Comparison of ENCODE assay signal across 9 cellular contexts in genomic region chr3:141367038-141367730, GRCh38. TPM values are rescaled to one million over a fixed set of nuclear protein-coding genes. Genes with fewer than 3 reads are reported as not detected.
A peak's percentile ranks its signal among the peaks of the same experiment; 100 is the strongest.
DNase-seq lines count a peak whose midpoint lies in the region; ATAC-seq, FAIRE-seq and TF ChIP-seq lines count a peak whose summit lies in the region.
"Had no signal": no experiment of that assay in that cellular context is flagged by ENCODE, and none has a peak within 500 bp of the region (broad histone marks: within the 10 kb centered on the region; RNA-seq: fewer than 3 reads in every experiment).

No MANE protein-coding gene starts in this region.

- H3K27ac ChIP-seq in brain microvascular endothelial cell, result peak overlapping the region; percentile 100
- peak overlapping the region; percentile 96 to 99 for H3K27ac ChIP-seq in lung (ENCODE audit: low read depth in 1 of 2, low read length in 1 of 2)
- peak overlapping the region; percentile 92 to 96 (median 94) for H3K27ac ChIP-seq in upper lobe of left lung

- ATAC-seq in lung (ENCODE audit: insufficient read depth, low FRiP score) (no peak), upper lobe of left lung (ENCODE audit: low FRiP score in 2 of 2) (peak in 1 of 2 donors; percentile 49)

- H3K4me3 ChIP-seq in brain microvascular endothelial cell (ENCODE audit: low read depth, low read length) (no peak overlapping the region), lung (no peak overlapping the region), upper lobe of left lung (no peak overlapping the region)
- H3K4me3 ChIP-seq: BLaER1 had no signal

- H3K9me3 ChIP-seq in lung (ENCODE audit: control insufficient read depth in 2 of 2, insufficient read depth in 1 of 2, low read length in 1 of 2) (no peaks in the 10 kb centered on the region), upper lobe of left lung (no peaks in the 10 kb centered on the region)
- H3K9me3 ChIP-seq: BLaER1 had no signal

- POLR2A ChIA-PET in activated CD4-positive, alpha-beta memory T cell treated with anti-CD3 and anti-CD28 coated beads for 36 hours (lab: Charles Lee), result no interaction called here
- POLR2A ChIA-PET in activated CD4-positive, alpha-beta memory T cell treated with anti-CD3 and anti-CD28 coated beads, Interleukin-2, amount 10 ng/mL, durations not matched to agents 7 days and 5 days (lab: Charles Lee), result interaction anchor here (1.1 to 1.7 kb wide), 4 partner anchors 12 to 75 kb away, joined by 3 to 5 read pairs (median 4); no protein-coding TSS in a partner anchor

- H3K4me1 ChIP-seq in lung (ENCODE audit: control insufficient read depth in 2 of 2, insufficient read depth in 2 of 2, low read length in 2 of 2), result peaks cover 15 to 22% of the 10 kb centered on the region in 2 donors
- peaks cover 30 to 46% (median 38%) of the 10 kb centered on the region in 4 donors for H3K4me1 ChIP-seq in upper lobe of left lung

- peaks cover 2% of the 10 kb centered on the region for H3K9me3 Mint-ChIP-seq in activated CD4-positive, alpha-beta memory T cell treated with anti-CD3 and anti-CD28 coated beads for 36 hours
- peaks cover 2% of the 10 kb centered on the region for H3K9me3 Mint-ChIP-seq in activated CD4-positive, alpha-beta memory T cell treated with anti-CD3 and anti-CD28 coated beads, Interleukin-2, amount 10 ng/mL, durations not matched to agents 7 days and 5 days

- TF ChIP-seq EP300 in upper lobe of left lung (IDR thresholded peaks at IDR 0.05), result no peak

- intact Hi-C loops in activated CD4-positive, alpha-beta memory T cell treated with anti-CD3 and anti-CD28 coated beads for 36 hours (cut with micrococcal nuclease), result no loop called here

- no peak overlapping the region for H3K4me3 Mint-ChIP-seq in activated CD4-positive, alpha-beta memory T cell treated with anti-CD3 and anti-CD28 coated beads for 36 hours
- no peak overlapping the region for H3K4me3 Mint-ChIP-seq in activated CD4-positive, alpha-beta memory T cell treated with anti-CD3 and anti-CD28 coated beads, Interleukin-2, amount 10 ng/mL, durations not matched to agents 7 days and 5 days

- TF ChIP-seq CTCF in brain microvascular endothelial cell (IDR thresholded peaks at IDR 0.05; ENCODE audit: low read depth, low read length, missing control alignments) (no peak), lung (IDR thresholded peaks at IDR 0.05; ENCODE audit: control extremely low read depth, extremely low read depth) (no peak), upper lobe of left lung (IDR thresholded peaks at IDR 0.05) (no peak)

- CTCF ChIA-PET in activated CD4-positive, alpha-beta memory T cell treated with anti-CD3 and anti-CD28 coated beads for 36 hours (lab: Charles Lee), result interaction anchor here (0.9 to 3.1 kb wide), 6 partner anchors 63 to 93 kb away, joined by 3 to 17 read pairs (median 4); no protein-coding TSS in a partner anchor
- CTCF ChIA-PET in activated CD4-positive, alpha-beta memory T cell treated with anti-CD3 and anti-CD28 coated beads, Interleukin-2, amount 10 ng/mL, durations not matched to agents 7 days and 5 days (lab: Charles Lee), result interaction anchor here (0.9 to 1.2 kb wide), 4 partner anchors 75 to 88 kb away, joined by 3 to 5 read pairs (median 3); no protein-coding TSS in a partner anchor

- H3K27me3 Mint-ChIP-seq in activated CD4-positive, alpha-beta memory T cell treated with anti-CD3 and anti-CD28 coated beads for 36 hours, result peaks cover 1% of the 10 kb centered on the region
- peaks cover 3% of the 10 kb centered on the region for H3K27me3 Mint-ChIP-seq in activated CD4-positive, alpha-beta memory T cell treated with anti-CD3 and anti-CD28 coated beads, Interleukin-2, amount 10 ng/mL, durations not matched to agents 7 days and 5 days

- no peaks in the 10 kb centered on the region for H3K36me3 Mint-ChIP-seq in activated CD4-positive, alpha-beta memory T cell treated with anti-CD3 and anti-CD28 coated beads for 36 hours
- H3K36me3 Mint-ChIP-seq in activated CD4-positive, alpha-beta memory T cell treated with anti-CD3 and anti-CD28 coated beads, Interleukin-2, amount 10 ng/mL, durations not matched to agents 7 days and 5 days (ENCODE audit: low read depth), result peaks cover 2% of the 10 kb centered on the region

- H3K27ac Mint-ChIP-seq in activated CD4-positive, alpha-beta memory T cell treated with anti-CD3 and anti-CD28 coated beads for 36 hours, result peak overlapping the region; percentile 29
- no peak overlapping the region for H3K27ac Mint-ChIP-seq in activated CD4-positive, alpha-beta memory T cell treated with anti-CD3 and anti-CD28 coated beads, Interleukin-2, amount 10 ng/mL, durations not matched to agents 7 days and 5 days

- no peak for FAIRE-seq in frontal cortex (lab: Jason Lieb, UNC)

- no peak for DNase-seq in activated CD4-positive, alpha-beta memory T cell treated with anti-CD3 and anti-CD28 coated beads for 36 hours
- DNase-seq in activated CD4-positive, alpha-beta memory T cell treated with anti-CD3 and anti-CD28 coated beads, Interleukin-2, amount 10 ng/mL, durations not matched to agents 7 days and 5 days, result no peak
- peak; percentile 100 for DNase-seq in brain microvascular endothelial cell
- no peak for DNase-seq in lung (ENCODE audit: low spot score)
- DNase-seq in upper lobe of left lung, result no peak
- no peak for DNase-seq in OCI-M2 (lab: John Stamatoyannopoulos, UW; ENCODE audit: unreplicated experiment)
- DNase-seq in frontal cortex (ENCODE audit: low spot score in 2 of 2), result no peak
- DNase-seq in mesenteric fat pad (ENCODE audit: low spot score), result no peak

- 85 to 88% methylated on average over 12 of the region's 12 CpGs for WGBS in lung, 2 donors
- WGBS in upper lobe of left lung, 2 donors, result 89 to 91% methylated on average over 12 of the region's 12 CpGs

- H3K36me3 ChIP-seq in brain microvascular endothelial cell (replicated peaks) (peaks cover 17% of the 10 kb centered on the region), lung (ENCODE audit: control insufficient read depth in 2 of 2, insufficient read depth in 2 of 2, low read length in 2 of 2) (peaks cover 0 to 2% of the 10 kb centered on the region in 2 donors), upper lobe of left lung (peaks cover 0 to 4% (median 0%) of the 10 kb centered on the region in 4 donors)
- H3K36me3 ChIP-seq: BLaER1 had no signal

- no peak for TF ChIP-seq POLR2A in upper lobe of left lung (IDR thresholded peaks at IDR 0.05)

- in situ Hi-C loops in brain microvascular endothelial cell (cut with HindIII; ENCODE audit: low pct_ligation_motif_present, low sequenced_read_pairs), result no loop called here

- H3K27me3 ChIP-seq in brain microvascular endothelial cell (replicated peaks), result no peaks in the 10 kb centered on the region
- no peaks in the 10 kb centered on the region for H3K27me3 ChIP-seq in lung (ENCODE audit: control insufficient read depth, insufficient read depth)
- H3K27me3 ChIP-seq in upper lobe of left lung, result no peaks in the 10 kb centered on the region
- H3K27me3 ChIP-seq: BLaER1 had no signal

- peaks cover 32% of the 10 kb centered on the region for H3K4me1 Mint-ChIP-seq in activated CD4-positive, alpha-beta memory T cell treated with anti-CD3 and anti-CD28 coated beads for 36 hours (ENCODE audit: low read depth)
- peaks cover 18% of the 10 kb centered on the region for H3K4me1 Mint-ChIP-seq in activated CD4-positive, alpha-beta memory T cell treated with anti-CD3 and anti-CD28 coated beads, Interleukin-2, amount 10 ng/mL, durations not matched to agents 7 days and 5 days

RNA-seq across cellular contexts. Expression of gene ZBTB38, which starts 1.1 kb away (rescaled TPM):
- total RNA-seq in activated CD4-positive, alpha-beta memory T cell treated with anti-CD3 and anti-CD28 coated beads for 36 hours, result 10 to 100 TPM; 64.7 to 66.4 TPM
- total RNA-seq in activated CD4-positive, alpha-beta memory T cell treated with anti-CD3 and anti-CD28 coated beads, Interleukin-2, amount 10 ng/mL, durations not matched to agents 7 days and 5 days, result 10 to 100 TPM; 36.0 to 39.6 TPM
- total RNA-seq in lung (100 to 1,000 TPM in 1 of 2 donors, 10 to 100 TPM in 1; 83.0 to 111 TPM), upper lobe of left lung (100 to 1,000 TPM in 2 of 6 donors, 10 to 100 TPM in 4; 80.2 to 146 (median 91.8) TPM), frontal cortex (149 TPM), mesenteric fat pad (75.4 TPM)
- 10 to 100 TPM in 1 of 2 donors, 1 to 10 TPM in 1; 9.3 to 24.1 TPM for polyA plus RNA-seq in lung
